ENCODE assay signal across 1 cellular context in genomic region chr2:234474654-234475053, GRCh38.
TF ChIP-seq lines count a peak whose summit lies in the region.

No MANE protein-coding gene starts in this region.

TF ChIP-seq in SK-N-SH, 30 proteins besides CTCF, POLR2A, EP300 and RAD21:
- TF ChIP-seq FOSL2 (IDR thresholded peaks at IDR 0.05; ENCODE audit: borderline replicate concordance, low read depth) (no peak), MAX (IDR thresholded peaks at IDR 0.05; ENCODE audit: low read depth) (no peak), USF2 (IDR thresholded peaks at IDR 0.05; ENCODE audit: borderline replicate concordance, low read depth, low read length) (no peak), RXRA (IDR thresholded peaks at IDR 0.05; ENCODE audit: borderline replicate concordance, low read depth) (no peak), ELF1 (IDR thresholded peaks at IDR 0.05) (no peak), ZBTB33 (IDR thresholded peaks at IDR 0.05; ENCODE audit: borderline replicate concordance, low read depth) (no peak), GATA2 (CRISPR knock-in tag; IDR thresholded peaks at IDR 0.05) (no peak), SMC3 (IDR thresholded peaks at IDR 0.05; ENCODE audit: low read depth, low read length) (no peak), TAF1 (IDR thresholded peaks at IDR 0.05; ENCODE audit: borderline replicate concordance, low read depth, low read length) (no peak), RCOR1 (IDR thresholded peaks at IDR 0.05; ENCODE audit: low read length) (no peak), NFIC (IDR thresholded peaks at IDR 0.05; ENCODE audit: borderline replicate concordance) (no peak), REST (IDR thresholded peaks at IDR 0.05; ENCODE audit: low read depth, low read length) (no peak), PBX3 (IDR thresholded peaks at IDR 0.05) (no peak), USF1 (IDR thresholded peaks at IDR 0.05; ENCODE audit: borderline replicate concordance, low read depth) (no peak), RFX5 (IDR thresholded peaks at IDR 0.05; ENCODE audit: low read length) (no peak), MEF2A (IDR thresholded peaks at IDR 0.05; ENCODE audit: borderline replicate concordance, low read depth) (no peak), FOXM1 (IDR thresholded peaks at IDR 0.05; ENCODE audit: low read depth) (no peak), CHD2 (IDR thresholded peaks at IDR 0.05; ENCODE audit: low read length, partially characterized antibody) (no peak)
TF ChIP-seq in SK-N-SH: peak in this region for 0.
